ENCODE assay signal across 10 cellular contexts in the genomic region with DNA sequence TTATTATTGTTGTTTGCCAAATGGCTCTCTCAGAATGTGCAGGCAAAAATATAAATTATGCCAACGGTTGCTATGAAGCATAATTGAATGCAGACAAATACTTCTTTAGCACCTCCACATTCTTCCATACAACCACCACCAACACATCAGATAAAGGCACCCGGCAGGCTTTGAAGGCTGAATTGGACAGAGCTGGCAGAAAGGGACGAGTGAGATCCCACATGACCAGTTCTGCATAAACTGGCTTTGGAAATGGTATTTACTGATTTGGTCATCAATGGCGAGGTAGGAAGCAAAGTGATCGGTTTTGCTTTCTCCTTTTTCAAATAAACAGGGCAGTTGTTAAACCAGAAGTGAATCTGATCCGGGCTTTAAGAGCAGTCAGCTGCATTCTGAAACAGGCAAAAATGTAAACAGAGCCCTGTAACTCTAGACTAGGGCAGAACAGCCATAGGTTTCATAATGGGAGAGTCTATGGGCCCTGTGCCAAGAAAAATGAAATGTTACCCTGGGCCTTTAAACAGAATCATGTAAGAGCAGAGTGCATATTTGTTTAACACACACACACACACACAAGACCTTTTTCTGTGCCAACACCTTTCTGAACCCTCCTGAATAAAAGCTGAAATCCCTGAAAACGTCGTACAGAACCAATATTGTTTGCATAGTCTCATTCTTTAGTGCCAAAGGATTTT.
A peak's percentile ranks its signal among the peaks of the same experiment; 100 is the strongest.
DNase-seq lines count a peak whose midpoint lies in the region; ATAC-seq and TF ChIP-seq lines count a peak whose summit lies in the region.
"Had no signal": no experiment of that assay in that cellular context is flagged by ENCODE, and none has a peak within 500 bp of the region (broad histone marks: within the 10 kb centered on the region; RNA-seq: fewer than 3 reads in every experiment).

No MANE protein-coding gene starts in this region.

- no peaks in the 10 kb centered on the region for H3K9me3 Mint-ChIP-seq in activated naive CD8-positive, alpha-beta T cell treated with anti-CD3 and anti-CD28 coated beads for 36 hours
- H3K9me3 Mint-ChIP-seq in activated T-helper 2 cell treated with anti-CD3 and anti-CD28 coated beads, Interferon-gamma antibody, Interleukin-2, Interleukin-4, amounts not matched to agents 10 μg/mL and 5 μg/mL and 100 μg/mL, durations not matched to agents 14 hours and 24 hours and 36 hours = no peaks in the 10 kb centered on the region

- peak overlapping the region in 1 of 2 donors; percentile 17 for H3K27ac ChIP-seq in right atrium auricular region
- H3K27ac ChIP-seq in brain microvascular endothelial cell = no peak overlapping the region
- H3K27ac ChIP-seq in lower lobe of right lung = no peak overlapping the region

- H3K4me1 ChIP-seq in right atrium auricular region = peaks cover 0 to 26% of the 10 kb centered on the region in 2 donors
- H3K4me1 ChIP-seq in lower lobe of right lung = peaks cover 18% of the 10 kb centered on the region

- H3K36me3 ChIP-seq in right atrium auricular region = no peaks in the 10 kb centered on the region
- H3K36me3 ChIP-seq in brain microvascular endothelial cell (replicated peaks) = no peaks in the 10 kb centered on the region
- H3K36me3 ChIP-seq in lower lobe of right lung = no peaks in the 10 kb centered on the region
- H3K36me3 ChIP-seq: adrenal gland had no signal

- no peaks in the 10 kb centered on the region for H3K9me3 ChIP-seq in right atrium auricular region
- no peaks in the 10 kb centered on the region for H3K9me3 ChIP-seq in lower lobe of right lung
- H3K9me3 ChIP-seq: adrenal gland had no signal

- H3K27ac Mint-ChIP-seq in activated naive CD8-positive, alpha-beta T cell treated with anti-CD3 and anti-CD28 coated beads for 36 hours = no peak overlapping the region
- H3K27ac Mint-ChIP-seq in activated T-helper 2 cell treated with anti-CD3 and anti-CD28 coated beads, Interferon-gamma antibody, Interleukin-2, Interleukin-4, amounts not matched to agents 10 μg/mL and 5 μg/mL and 100 μg/mL, durations not matched to agents 14 hours and 24 hours and 36 hours = no peak overlapping the region

- no peaks in the 10 kb centered on the region for H3K36me3 Mint-ChIP-seq in activated naive CD8-positive, alpha-beta T cell treated with anti-CD3 and anti-CD28 coated beads for 36 hours
- no peaks in the 10 kb centered on the region for H3K36me3 Mint-ChIP-seq in activated T-helper 2 cell treated with anti-CD3 and anti-CD28 coated beads, Interferon-gamma antibody, Interleukin-2, Interleukin-4, amounts not matched to agents 10 μg/mL and 5 μg/mL and 100 μg/mL, durations not matched to agents 14 hours and 24 hours and 36 hours (ENCODE audit: low read depth)

- peak; percentile 66 for ATAC-seq in Right ventricle myocardium superior (ENCODE audit: poor library complexity)
- ATAC-seq in lower lobe of right lung = peak; percentile 82 to 83
- ATAC-seq: Panc1 had no signal

- H3K4me3 ChIP-seq in right atrium auricular region = no peak overlapping the region
- no peak overlapping the region for H3K4me3 ChIP-seq in brain microvascular endothelial cell (ENCODE audit: low read depth, low read length)
- H3K4me3 ChIP-seq in lower lobe of right lung = no peak overlapping the region
- H3K4me3 ChIP-seq: adrenal gland had no signal

- DNase-seq in Right ventricle myocardium superior = no peak
- no peak for DNase-seq in right atrium auricular region (ENCODE audit: low spot score)
- peak; percentile 47 for DNase-seq in brain microvascular endothelial cell
- no peak for DNase-seq in lower lobe of right lung
- no peak for DNase-seq in activated naive CD8-positive, alpha-beta T cell treated with anti-CD3 and anti-CD28 coated beads for 36 hours
- DNase-seq in OCI-M1 (lab: John Stamatoyannopoulos, UW) = no peak
- no peak for DNase-seq in activated T-helper 2 cell treated with anti-CD3 and anti-CD28 coated beads, Interferon-gamma antibody, Interleukin-2, Interleukin-4, amounts not matched to agents 10 μg/mL and 5 μg/mL and 100 μg/mL, durations not matched to agents 14 hours and 24 hours and 36 hours (ENCODE audit: low spot score)
- no peak for DNase-seq in hippocampal formation (lab: John Stamatoyannopoulos, UW)

- no peak overlapping the region for H3K4me3 Mint-ChIP-seq in activated naive CD8-positive, alpha-beta T cell treated with anti-CD3 and anti-CD28 coated beads for 36 hours
- no peak overlapping the region for H3K4me3 Mint-ChIP-seq in activated T-helper 2 cell treated with anti-CD3 and anti-CD28 coated beads, Interferon-gamma antibody, Interleukin-2, Interleukin-4, amounts not matched to agents 10 μg/mL and 5 μg/mL and 100 μg/mL, durations not matched to agents 14 hours and 24 hours and 36 hours (ENCODE audit: low read depth)

- in situ Hi-C loops in brain microvascular endothelial cell (cut with HindIII; ENCODE audit: low pct_ligation_motif_present, low sequenced_read_pairs) = no loop called here

- no peak for TF ChIP-seq CTCF in right atrium auricular region (IDR thresholded peaks at IDR 0.05)
- TF ChIP-seq CTCF in brain microvascular endothelial cell (IDR thresholded peaks at IDR 0.05; ENCODE audit: low read depth, low read length, missing control alignments) = no peak
- TF ChIP-seq CTCF in lower lobe of right lung (IDR thresholded peaks at IDR 0.05) = no peak

- no peaks in the 10 kb centered on the region for H3K27me3 ChIP-seq in right atrium auricular region
- no peaks in the 10 kb centered on the region for H3K27me3 ChIP-seq in brain microvascular endothelial cell (replicated peaks)
- no peaks in the 10 kb centered on the region for H3K27me3 ChIP-seq in lower lobe of right lung (ENCODE audit: low read depth)
- H3K27me3 ChIP-seq: adrenal gland had no signal

- intact Hi-C loops in Right ventricle myocardium superior (cut with DNase I) = no loop called here
- intact Hi-C loops in lower lobe of right lung (cut with DNase I) = no loop called here
- intact Hi-C loops in activated T-helper 2 cell treated with anti-CD3 and anti-CD28 coated beads, Interferon-gamma antibody, Interleukin-2, Interleukin-4, amounts not matched to agents 10 μg/mL and 5 μg/mL and 100 μg/mL, durations not matched to agents 14 hours and 24 hours and 36 hours (cut with micrococcal nuclease) = no loop called here

- H3K4me1 Mint-ChIP-seq in activated naive CD8-positive, alpha-beta T cell treated with anti-CD3 and anti-CD28 coated beads for 36 hours = no peaks in the 10 kb centered on the region
- no peaks in the 10 kb centered on the region for H3K4me1 Mint-ChIP-seq in activated T-helper 2 cell treated with anti-CD3 and anti-CD28 coated beads, Interferon-gamma antibody, Interleukin-2, Interleukin-4, amounts not matched to agents 10 μg/mL and 5 μg/mL and 100 μg/mL, durations not matched to agents 14 hours and 24 hours and 36 hours (ENCODE audit: low read depth)

- peaks cover 7% of the 10 kb centered on the region for H3K27me3 Mint-ChIP-seq in activated naive CD8-positive, alpha-beta T cell treated with anti-CD3 and anti-CD28 coated beads for 36 hours
- H3K27me3 Mint-ChIP-seq in activated T-helper 2 cell treated with anti-CD3 and anti-CD28 coated beads, Interferon-gamma antibody, Interleukin-2, Interleukin-4, amounts not matched to agents 10 μg/mL and 5 μg/mL and 100 μg/mL, durations not matched to agents 14 hours and 24 hours and 36 hours (ENCODE audit: low read depth) = no peaks in the 10 kb centered on the region
